ENCODE assay signal across 27 cellular contexts in genomic region chr6:122818866-122819265, GRCh38. TPM values are rescaled to one million over a fixed set of nuclear protein-coding genes. Genes with fewer than 3 reads are reported as not detected.
DNase-seq lines count a peak whose midpoint lies in the region; ATAC-seq, FAIRE-seq and TF ChIP-seq lines count a peak whose summit lies in the region.
"Had no signal": no experiment of that assay in that cellular context is flagged by ENCODE, and none has a peak within 500 bp of the region (broad histone marks: within the 10 kb centered on the region; RNA-seq: fewer than 3 reads in every experiment).

No MANE protein-coding gene starts in this region.

- intact Hi-C loops in Right ventricle myocardium superior (cut with DNase I): no loop called here

- no peaks in the 10 kb centered on the region for H3K36me3 Mint-ChIP-seq in activated naive CD4-positive, alpha-beta T cell treated with anti-CD3 and anti-CD28 coated beads, Interleukin-2, amount 50 U/mL, for 72 hours

- TF ChIP-seq CTCF in D721Med (IDR thresholded peaks at IDR 0.05; ENCODE audit: insufficient read depth, missing control alignments): no peak

- no peak for ATAC-seq in Right ventricle myocardium superior (ENCODE audit: poor library complexity)
- ATAC-seq in activated naive CD4-positive, alpha-beta T cell treated with anti-CD3 and anti-CD28 coated beads, Interleukin-2, amount 50 U/mL, for 72 hours: no peak
- ATAC-seq: activated T-cell treated with anti-CD3 and anti-CD28 coated beads, Interleukin-2, amount 50 U/mL, for 72 hours; mucosa of descending colon; Right ventricle myocardium inferior; stimulated activated naive CD8-positive, alpha-beta T cell treated with anti-CD3 and anti-CD28 coated beads, Interleukin-15, amount 100 ng/mL, for 72 hours had no signal

- peak; percentile 77 for FAIRE-seq in D721Med (lab: Jason Lieb, UNC)
- FAIRE-seq: GM19239, islet of Langerhans had no signal

- H3K9me3 Mint-ChIP-seq in activated naive CD4-positive, alpha-beta T cell treated with anti-CD3 and anti-CD28 coated beads, Interleukin-2, amount 50 U/mL, for 72 hours: no peaks in the 10 kb centered on the region
- H3K9me3 Mint-ChIP-seq: activated CD4-positive, alpha-beta T cell treated with anti-CD3 and anti-CD28 coated beads, Interleukin-2, amount 10 ng/mL, durations not matched to agents 7 days and 5 days; activated naive CD4-positive, alpha-beta T cell treated with anti-CD3 and anti-CD28 coated beads for 36 hours; activated T-cell treated with anti-CD3 and anti-CD28 coated beads, Interleukin-2, amount 50 U/mL, for 72 hours; dendritic cell treated with granulocyte-macrophage colony-stimulating factor and Interleukin-4, amounts not matched to agents 40 ng/mL and 50 ng/mL, for 4 days; nephron progenitor cell; stimulated activated naive CD8-positive, alpha-beta T cell treated with anti-CD3 and anti-CD28 coated beads, Interleukin-15, amount 100 ng/mL, for 72 hours had no signal

- H3K27ac Mint-ChIP-seq in activated naive CD4-positive, alpha-beta T cell treated with anti-CD3 and anti-CD28 coated beads, Interleukin-2, amount 50 U/mL, for 72 hours: no peak overlapping the region
- H3K27ac Mint-ChIP-seq: activated CD4-positive, alpha-beta T cell treated with anti-CD3 and anti-CD28 coated beads, Interleukin-2, amount 10 ng/mL, durations not matched to agents 7 days and 5 days; activated naive CD4-positive, alpha-beta T cell treated with anti-CD3 and anti-CD28 coated beads for 36 hours; dendritic cell treated with granulocyte-macrophage colony-stimulating factor and Interleukin-4, amounts not matched to agents 40 ng/mL and 50 ng/mL, for 4 days; nephron progenitor cell; stimulated activated naive CD8-positive, alpha-beta T cell treated with anti-CD3 and anti-CD28 coated beads, Interleukin-15, amount 100 ng/mL, for 72 hours had no signal

- DNase-seq in D721Med (ENCODE audit: insufficient read length, low spot score): no peak
- peak; percentile 36 for DNase-seq in NCI-H128 (lab: John Stamatoyannopoulos, UW; ENCODE audit: unreplicated experiment)
- DNase-seq in NCI-H69 (lab: John Stamatoyannopoulos, UW): peak; percentile 91
- DNase-seq in globus pallidus (ENCODE audit: low spot score): peak; percentile 75
- no peak for DNase-seq in Right ventricle myocardium superior
- DNase-seq in activated T-cell treated with anti-CD3 and anti-CD28 coated beads, Interleukin-2, amount 50 U/mL, for 48 hours: no peak
- no peak for DNase-seq in activated naive CD4-positive, alpha-beta T cell treated with anti-CD3 and anti-CD28 coated beads, Interleukin-2, amount 50 U/mL, for 72 hours (ENCODE audit: low spot score in 2 of 2)
- DNase-seq: activated CD4-positive, alpha-beta T cell treated with anti-CD3 and anti-CD28 coated beads, Interleukin-2, amount 10 ng/mL, durations not matched to agents 7 days and 5 days; activated naive CD4-positive, alpha-beta T cell treated with anti-CD3 and anti-CD28 coated beads for 36 hours; activated T-cell treated with anti-CD3 and anti-CD28 coated beads, Interleukin-2, amount 50 U/mL, for 72 hours; central memory CD4-positive, alpha-beta T cell; IMR-90; mucosa of descending colon; NCI-H524; nephron progenitor cell; posterior cingulate gyrus; stimulated activated CD4-positive, alpha-beta T cell treated with anti-CD3 and anti-CD28 coated beads, Interleukin-15, amount 100 ng/mL, for 24 hours; stimulated activated naive CD8-positive, alpha-beta T cell treated with anti-CD3 and anti-CD28 coated beads, Interleukin-15, amount 100 ng/mL, for 72 hours; T-helper 9 cell; tibial artery; WERI-Rb-1 had no signal

RNA-seq across cellular contexts. Expression of gene SMPDL3A, which starts 29.8 kb away (rescaled TPM):
- 3.7 TPM for total RNA-seq in Right ventricle myocardium superior
- 1 to 10 TPM in 1 of 2 donors, not detected in 1; 1.4 TPM for total RNA-seq in activated naive CD4-positive, alpha-beta T cell treated with anti-CD3 and anti-CD28 coated beads, Interleukin-2, amount 50 U/mL, for 72 hours
- total RNA-seq: OCI-LY7 had no signal

RNA-seq across cellular contexts. Expression of gene FABP7, which starts 39.4 kb away (rescaled TPM):
- not detected for total RNA-seq in Right ventricle myocardium superior
- total RNA-seq in activated naive CD4-positive, alpha-beta T cell treated with anti-CD3 and anti-CD28 coated beads, Interleukin-2, amount 50 U/mL, for 72 hours: not detected
- total RNA-seq: activated CD4-positive, alpha-beta T cell treated with anti-CD3 and anti-CD28 coated beads, Interleukin-2, amount 10 ng/mL, durations not matched to agents 7 days and 5 days; activated naive CD4-positive, alpha-beta T cell treated with anti-CD3 and anti-CD28 coated beads for 36 hours; activated T-cell treated with anti-CD3 and anti-CD28 coated beads, Interleukin-2, amount 50 U/mL, for 72 hours; ascending aorta; IMR-90; mucosa of descending colon; OCI-LY7; Right ventricle myocardium inferior had no signal

Comparison
In these comparisons a context has a peak if more than half of its experiments do, and no peak if none do; other contexts are left out.
1. DNase-seq: peak in NCI-H128 (single experiment), NCI-H69 (single experiment) and globus pallidus (single experiment); none in D721Med (single experiment), Right ventricle myocardium superior (single experiment), activated T-cell treated with anti-CD3 and anti-CD28 coated beads, Interleukin-2, amount 50 U/mL, for 48 hours (0 of 2) and activated naive CD4-positive, alpha-beta T cell treated with anti-CD3 and anti-CD28 coated beads, Interleukin-2, amount 50 U/mL, for 72 hours (0 of 2).